In genomic region chr4:3436048-3436797, GRCh38 we compare ENCODE assay signal across 1 cellular context.
TF ChIP-seq lines count a peak whose summit lies in the region.

No MANE protein-coding gene starts in this region.

TF ChIP-seq in SK-N-SH treated with all-trans-retinoic acid at 6 μM for 48 hours, 23 proteins besides CTCF, POLR2A, EP300 and RAD21 (continued from another document):
- TF ChIP-seq TSHZ2 (CRISPR knock-in tag; IDR thresholded peaks at IDR 0.05) (no peak), POU6F1 (CRISPR knock-in tag; IDR thresholded peaks at IDR 0.05; ENCODE audit: borderline replicate concordance, low read depth) (no peak), BACH2 (CRISPR knock-in tag; IDR thresholded peaks at IDR 0.05; ENCODE audit: borderline replicate concordance) (no peak), TOX (CRISPR knock-in tag; IDR thresholded peaks at IDR 0.05; ENCODE audit: borderline replicate concordance) (no peak), SNAI2 (CRISPR knock-in tag; IDR thresholded peaks at IDR 0.05) (no peak), OSR1 (CRISPR knock-in tag; IDR thresholded peaks at IDR 0.05) (no peak), RARB (CRISPR knock-in tag; IDR thresholded peaks at IDR 0.05) (no peak), GLIS3 (CRISPR knock-in tag; IDR thresholded peaks at IDR 0.05) (no peak)
- TF ChIP-seq, protein P1, sequence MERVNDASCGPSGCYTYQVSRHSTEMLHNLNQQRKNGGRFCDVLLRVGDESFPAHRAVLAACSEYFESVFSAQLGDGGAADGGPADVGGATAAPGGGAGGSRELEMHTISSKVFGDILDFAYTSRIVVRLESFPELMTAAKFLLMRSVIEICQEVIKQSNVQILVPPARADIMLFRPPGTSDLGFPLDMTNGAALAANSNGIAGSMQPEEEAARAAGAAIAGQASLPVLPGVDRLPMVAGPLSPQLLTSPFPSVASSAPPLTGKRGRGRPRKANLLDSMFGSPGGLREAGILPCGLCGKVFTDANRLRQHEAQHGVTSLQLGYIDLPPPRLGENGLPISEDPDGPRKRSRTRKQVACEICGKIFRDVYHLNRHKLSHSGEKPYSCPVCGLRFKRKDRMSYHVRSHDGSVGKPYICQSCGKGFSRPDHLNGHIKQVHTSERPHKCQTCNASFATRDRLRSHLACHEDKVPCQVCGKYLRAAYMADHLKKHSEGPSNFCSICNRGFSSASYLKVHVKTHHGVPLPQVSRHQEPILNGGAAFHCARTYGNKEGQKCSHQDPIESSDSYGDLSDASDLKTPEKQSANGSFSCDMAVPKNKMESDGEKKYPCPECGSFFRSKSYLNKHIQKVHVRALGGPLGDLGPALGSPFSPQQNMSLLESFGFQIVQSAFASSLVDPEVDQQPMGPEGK (CRISPR knock-in tag; IDR thresholded peaks at IDR 0.05; ENCODE audit: borderline replicate concordance): no peak
